ENCODE assay signal across 8 cellular contexts in genomic region chr12:109476807-109477184, GRCh38. TPM values are rescaled to one million over a fixed set of nuclear protein-coding genes. Genes with fewer than 3 reads are reported as not detected.
DNase-seq lines count a peak whose midpoint lies in the region; ATAC-seq and TF ChIP-seq lines count a peak whose summit lies in the region.

No MANE protein-coding gene starts in this region.

- peak overlapping the region; percentile 95 for H3K4me3 ChIP-seq in iPS-20b (ENCODE audit: low read length)
- peak overlapping the region; percentile 99 for H3K4me3 ChIP-seq in suprapubic skin

- DNase-seq in activated CD4-positive, alpha-beta T cell treated with anti-CD3 and anti-CD28 coated beads, Interleukin-2, amount 10 ng/mL, durations not matched to agents 24 days and 14 days: no peak
- DNase-seq in activated CD4-positive, alpha-beta T cell treated with anti-CD3 and anti-CD28 coated beads, Interleukin-2, amount 50 U/mL, for 4 hours: no peak
- no peak for DNase-seq in suprapubic skin (ENCODE audit: low spot score in 2 of 2)
- DNase-seq in NK-92 (lab: John Stamatoyannopoulos, UW; ENCODE audit: unreplicated experiment): no peak
- DNase-seq in HK-2 (ENCODE audit: unreplicated experiment): no peak

- H3K9ac ChIP-seq in iPS-20b (ENCODE audit: low read depth, low read length): peak overlapping the region; percentile 93; the same call in 1 of the 2 replicates

- no peak for TF ChIP-seq POLR2A in suprapubic skin (IDR thresholded peaks at IDR 0.05)

- H3K36me3 Mint-ChIP-seq in activated CD4-positive, alpha-beta T cell treated with anti-CD3 and anti-CD28 coated beads, Interleukin-2, amount 10 ng/mL, durations not matched to agents 24 days and 14 days (ENCODE audit: low read depth): peaks cover 11% of the 10 kb centered on the region
- peaks cover 28% of the 10 kb centered on the region for H3K36me3 Mint-ChIP-seq in activated T-helper 17 cell treated with anti-CD3 and anti-CD28 coated beads, Interleukin-2, amount 50 U/mL, for 72 hours (ENCODE audit: low read depth)

- peaks cover 2% of the 10 kb centered on the region for H3K27me3 Mint-ChIP-seq in activated CD4-positive, alpha-beta T cell treated with anti-CD3 and anti-CD28 coated beads, Interleukin-2, amount 10 ng/mL, durations not matched to agents 24 days and 14 days
- no peaks in the 10 kb centered on the region for H3K27me3 Mint-ChIP-seq in activated T-helper 17 cell treated with anti-CD3 and anti-CD28 coated beads, Interleukin-2, amount 50 U/mL, for 72 hours

- H3K4me3 Mint-ChIP-seq in activated CD4-positive, alpha-beta T cell treated with anti-CD3 and anti-CD28 coated beads, Interleukin-2, amount 10 ng/mL, durations not matched to agents 24 days and 14 days: peak overlapping the region; percentile 94
- H3K4me3 Mint-ChIP-seq in activated T-helper 17 cell treated with anti-CD3 and anti-CD28 coated beads, Interleukin-2, amount 50 U/mL, for 72 hours: peak overlapping the region; percentile 95

- H3K9me3 Mint-ChIP-seq in activated CD4-positive, alpha-beta T cell treated with anti-CD3 and anti-CD28 coated beads, Interleukin-2, amount 10 ng/mL, durations not matched to agents 24 days and 14 days: no peaks in the 10 kb centered on the region
- no peaks in the 10 kb centered on the region for H3K9me3 Mint-ChIP-seq in activated T-helper 17 cell treated with anti-CD3 and anti-CD28 coated beads, Interleukin-2, amount 50 U/mL, for 72 hours

- H3K27ac Mint-ChIP-seq in activated CD4-positive, alpha-beta T cell treated with anti-CD3 and anti-CD28 coated beads, Interleukin-2, amount 10 ng/mL, durations not matched to agents 24 days and 14 days: peak overlapping the region; percentile 99
- peak overlapping the region; percentile 99 for H3K27ac Mint-ChIP-seq in activated T-helper 17 cell treated with anti-CD3 and anti-CD28 coated beads, Interleukin-2, amount 50 U/mL, for 72 hours

- H3K4me1 Mint-ChIP-seq in activated CD4-positive, alpha-beta T cell treated with anti-CD3 and anti-CD28 coated beads, Interleukin-2, amount 10 ng/mL, durations not matched to agents 24 days and 14 days: peaks cover 30% of the 10 kb centered on the region
- peaks cover 23% of the 10 kb centered on the region for H3K4me1 Mint-ChIP-seq in activated T-helper 17 cell treated with anti-CD3 and anti-CD28 coated beads, Interleukin-2, amount 50 U/mL, for 72 hours

- TF ChIP-seq EP300 in suprapubic skin (IDR thresholded peaks at IDR 0.05): no peak

- H3K4me1 ChIP-seq in iPS-20b (ENCODE audit: insufficient read depth, low read length) (peaks cover 5% of the 10 kb centered on the region; the same call in 1 of the 2 replicates), suprapubic skin (peaks cover 47% of the 10 kb centered on the region)

- WGBS in suprapubic skin: under 1% methylated on average over 11 of the region's 11 CpGs

- ATAC-seq in activated T-helper 17 cell treated with anti-CD3 and anti-CD28 coated beads, Interleukin-2, amount 50 U/mL, for 72 hours (replicated peaks): peak; percentile 8
- ATAC-seq in GM18858 (IDR thresholded peaks at IDR 0.05; ENCODE audit: unreplicated experiment): no peak

- intact Hi-C loops in activated CD4-positive, alpha-beta T cell treated with anti-CD3 and anti-CD28 coated beads, Interleukin-2, amount 10 ng/mL, durations not matched to agents 24 days and 14 days (cut with micrococcal nuclease): loop anchor here (1.0 to 5.0 kb wide), 3 partner anchors 49 to 237 kb away; partner anchors contain the start of genes FAM222A, MMAB and MVK

- H3K9me3 ChIP-seq in iPS-20b (ENCODE audit: insufficient read depth, low read depth, low read length) (no peaks in the 10 kb centered on the region), suprapubic skin (no peaks in the 10 kb centered on the region)

- TF ChIP-seq CTCF in suprapubic skin (IDR thresholded peaks at IDR 0.05): no peak

- H3K36me3 ChIP-seq in iPS-20b (ENCODE audit: insufficient read depth, low read depth, low read length) (0 out of 2 replicates have a peak, but pooled peaks cover 5% of the 10 kb centered on the region), suprapubic skin (no peaks in the 10 kb centered on the region)

- H3K27me3 ChIP-seq in iPS-20b (ENCODE audit: insufficient read depth, low read length) (no peaks in the 10 kb centered on the region), suprapubic skin (no peaks in the 10 kb centered on the region)

- H3K27ac ChIP-seq in iPS-20b (ENCODE audit: low read length): peak overlapping the region; percentile 88
- peak overlapping the region; percentile 99 for H3K27ac ChIP-seq in suprapubic skin

RNA-seq across cellular contexts. Expression of gene KCTD10, which starts 0.3 kb away (rescaled TPM):
- total RNA-seq in activated CD4-positive, alpha-beta T cell treated with anti-CD3 and anti-CD28 coated beads, Interleukin-2, amount 10 ng/mL, durations not matched to agents 24 days and 14 days: 47.5 and 48.5 TPM in 2 replicates
- total RNA-seq in activated T-helper 17 cell treated with anti-CD3 and anti-CD28 coated beads, Interleukin-2, amount 50 U/mL, for 72 hours: 10 to 100 TPM; 50.8 to 70.6 TPM
- total RNA-seq in suprapubic skin: 10 to 100 TPM; 34.7 to 56.3 (median 41.7) TPM

RNA-seq across cellular contexts. Expression of gene UBE3B, which starts 0.6 kb away (rescaled TPM):
- total RNA-seq in activated CD4-positive, alpha-beta T cell treated with anti-CD3 and anti-CD28 coated beads, Interleukin-2, amount 10 ng/mL, durations not matched to agents 24 days and 14 days: 28.9 and 32.2 TPM in 2 replicates
- 10 to 100 TPM; 36.4 to 42.3 TPM for total RNA-seq in activated T-helper 17 cell treated with anti-CD3 and anti-CD28 coated beads, Interleukin-2, amount 50 U/mL, for 72 hours
- 10 to 100 TPM; 53.2 to 94.1 (median 61.6) TPM for total RNA-seq in suprapubic skin
